1 cellular context compared by ENCODE assay signal in genomic region chr17:79777166-79777843, GRCh38.
A peak's percentile ranks its signal among the peaks of the same experiment; 100 is the strongest.
TF ChIP-seq lines count a peak whose summit lies in the region.

No MANE protein-coding gene starts in this region.

TF ChIP-seq in HEK293, 187 proteins besides CTCF, POLR2A, EP300 and RAD21 (continued from another document and continues in another):
- TF ChIP-seq, protein P1, sequence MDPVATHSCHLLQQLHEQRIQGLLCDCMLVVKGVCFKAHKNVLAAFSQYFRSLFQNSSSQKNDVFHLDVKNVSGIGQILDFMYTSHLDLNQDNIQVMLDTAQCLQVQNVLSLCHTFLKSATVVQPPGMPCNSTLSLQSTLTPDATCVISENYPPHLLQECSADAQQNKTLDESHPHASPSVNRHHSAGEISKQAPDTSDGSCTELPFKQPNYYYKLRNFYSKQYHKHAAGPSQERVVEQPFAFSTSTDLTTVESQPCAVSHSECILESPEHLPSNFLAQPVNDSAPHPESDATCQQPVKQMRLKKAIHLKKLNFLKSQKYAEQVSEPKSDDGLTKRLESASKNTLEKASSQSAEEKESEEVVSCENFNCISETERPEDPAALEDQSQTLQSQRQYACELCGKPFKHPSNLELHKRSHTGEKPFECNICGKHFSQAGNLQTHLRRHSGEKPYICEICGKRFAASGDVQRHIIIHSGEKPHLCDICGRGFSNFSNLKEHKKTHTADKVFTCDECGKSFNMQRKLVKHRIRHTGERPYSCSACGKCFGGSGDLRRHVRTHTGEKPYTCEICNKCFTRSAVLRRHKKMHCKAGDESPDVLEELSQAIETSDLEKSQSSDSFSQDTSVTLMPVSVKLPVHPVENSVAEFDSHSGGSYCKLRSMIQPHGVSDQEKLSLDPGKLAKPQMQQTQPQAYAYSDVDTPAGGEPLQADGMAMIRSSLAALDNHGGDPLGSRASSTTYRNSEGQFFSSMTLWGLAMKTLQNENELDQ (tag by site-specific recombination; IDR thresholded peaks at IDR 0.05; ENCODE audit: low read depth): no peak
- peak; percentile 47; the same call in 1 of the 2 replicates for TF ChIP-seq ZNF324 (tag by site-specific recombination; IDR thresholded peaks at IDR 0.05)
- TF ChIP-seq ZNF341 (tag by site-specific recombination; IDR thresholded peaks at IDR 0.05; ENCODE audit: low read depth): peak; percentile 78
- TF ChIP-seq ZFP3 (tag by site-specific recombination; IDR thresholded peaks at IDR 0.05; ENCODE audit: low read depth): no peak
- no peak for TF ChIP-seq ZNF404 (tag by site-specific recombination; IDR thresholded peaks at IDR 0.05)
- TF ChIP-seq ZNF266 (tag by site-specific recombination; IDR thresholded peaks at IDR 0.05; ENCODE audit: low read depth): no peak
- TF ChIP-seq ZNF670 (tag by site-specific recombination; IDR thresholded peaks at IDR 0.05; ENCODE audit: low read depth): no peak
- TF ChIP-seq ZNF645 (tag by site-specific recombination; IDR thresholded peaks at IDR 0.05): no peak
- no peak for TF ChIP-seq TSHZ1 (tag by site-specific recombination; IDR thresholded peaks at IDR 0.05; ENCODE audit: borderline replicate concordance)
- TF ChIP-seq SCRT1 (tag by site-specific recombination; IDR thresholded peaks at IDR 0.05; ENCODE audit: borderline replicate concordance): no peak
- no peak for TF ChIP-seq ZNF23 (tag by site-specific recombination; IDR thresholded peaks at IDR 0.05; ENCODE audit: borderline replicate concordance)
- no peak for TF ChIP-seq ZNF175 (tag by site-specific recombination; IDR thresholded peaks at IDR 0.05)
- no peak for TF ChIP-seq ZNF654 (tag by site-specific recombination; IDR thresholded peaks at IDR 0.05; ENCODE audit: low read depth)
- no peak for TF ChIP-seq ZNF133 (tag by site-specific recombination; IDR thresholded peaks at IDR 0.05)
- TF ChIP-seq ZNF76 (tag by site-specific recombination; IDR thresholded peaks at IDR 0.05; ENCODE audit: borderline replicate concordance, low read depth): peak; percentile 35; the same call in 1 of the 2 replicates
- TF ChIP-seq ZBTB21 (tag by site-specific recombination; IDR thresholded peaks at IDR 0.05): 0 out of 2 replicates have a peak, but pooled peaks have one; percentile 33
- TF ChIP-seq ZNF639 (tag by site-specific recombination; IDR thresholded peaks at IDR 0.05): no peak
- TF ChIP-seq ZNF391 (tag by site-specific recombination; IDR thresholded peaks at IDR 0.05; ENCODE audit: borderline replicate concordance, low read depth): no peak
- TF ChIP-seq, protein P2, sequence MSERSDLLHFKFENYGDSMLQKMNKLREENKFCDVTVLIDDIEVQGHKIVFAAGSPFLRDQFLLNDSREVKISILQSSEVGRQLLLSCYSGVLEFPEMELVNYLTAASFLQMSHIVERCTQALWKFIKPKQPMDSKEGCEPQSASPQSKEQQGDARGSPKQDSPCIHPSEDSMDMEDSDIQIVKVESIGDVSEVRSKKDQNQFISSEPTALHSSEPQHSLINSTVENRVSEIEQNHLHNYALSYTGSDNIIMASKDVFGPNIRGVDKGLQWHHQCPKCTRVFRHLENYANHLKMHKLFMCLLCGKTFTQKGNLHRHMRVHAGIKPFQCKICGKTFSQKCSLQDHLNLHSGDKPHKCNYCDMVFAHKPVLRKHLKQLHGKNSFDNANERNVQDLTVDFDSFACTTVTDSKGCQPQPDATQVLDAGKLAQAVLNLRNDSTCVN (tag by site-specific recombination; optimal IDR thresholded peaks at IDR 0.05): peak; percentile 75
- no peak for TF ChIP-seq ZNF707 (tag by site-specific recombination; IDR thresholded peaks at IDR 0.05)
- TF ChIP-seq ZNF677 (tag by site-specific recombination; IDR thresholded peaks at IDR 0.05): no peak
- TF ChIP-seq ZNF664 (tag by site-specific recombination; IDR thresholded peaks at IDR 0.05): no peak
- TF ChIP-seq GLI4 (tag by site-specific recombination; IDR thresholded peaks at IDR 0.05): no peak
- TF ChIP-seq ZNF169 (tag by site-specific recombination; IDR thresholded peaks at IDR 0.05): no peak
- no peak for TF ChIP-seq OSR2 (tag by site-specific recombination; IDR thresholded peaks at IDR 0.05)
- TF ChIP-seq FEZF1 (tag by site-specific recombination; IDR thresholded peaks at IDR 0.05): no peak
- TF ChIP-seq ZNF501 (tag by site-specific recombination; IDR thresholded peaks at IDR 0.05): peak; percentile 61; the same call in 1 of the 2 replicates
- no peak for TF ChIP-seq ZNF362 (tag by site-specific recombination; IDR thresholded peaks at IDR 0.05)
- TF ChIP-seq ZBTB17 (tag by site-specific recombination; IDR thresholded peaks at IDR 0.05): no peak
- TF ChIP-seq KLF1 (tag by site-specific recombination; IDR thresholded peaks at IDR 0.05): peak; percentile 98
- no peak for TF ChIP-seq ZNF555 (tag by site-specific recombination; conservative IDR thresholded peaks at IDR 0.05)
- TF ChIP-seq MEIS1 (CRISPR knock-in tag; IDR thresholded peaks at IDR 0.05; ENCODE audit: borderline replicate concordance): no peak
- no peak for TF ChIP-seq ZNF785 (tag by site-specific recombination; IDR thresholded peaks at IDR 0.05)
- TF ChIP-seq, protein P3, sequence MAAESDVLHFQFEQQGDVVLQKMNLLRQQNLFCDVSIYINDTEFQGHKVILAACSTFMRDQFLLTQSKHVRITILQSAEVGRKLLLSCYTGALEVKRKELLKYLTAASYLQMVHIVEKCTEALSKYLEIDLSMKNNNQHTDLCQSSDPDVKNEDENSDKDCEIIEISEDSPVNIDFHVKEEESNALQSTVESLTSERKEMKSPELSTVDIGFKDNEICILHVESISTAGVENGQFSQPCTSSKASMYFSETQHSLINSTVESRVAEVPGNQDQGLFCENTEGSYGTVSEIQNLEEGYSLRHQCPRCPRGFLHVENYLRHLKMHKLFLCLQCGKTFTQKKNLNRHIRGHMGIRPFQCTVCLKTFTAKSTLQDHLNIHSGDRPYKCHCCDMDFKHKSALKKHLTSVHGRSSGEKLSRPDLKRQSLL (tag by site-specific recombination; IDR thresholded peaks at IDR 0.05): no peak
- TF ChIP-seq ZNF529 (tag by site-specific recombination; IDR thresholded peaks at IDR 0.05; ENCODE audit: insufficient replicate concordance): no peak
- no peak for TF ChIP-seq ZNF354C (tag by site-specific recombination; IDR thresholded peaks at IDR 0.05; ENCODE audit: borderline replicate concordance, low read depth)
- no peak for TF ChIP-seq ZNF548 (tag by site-specific recombination; IDR thresholded peaks at IDR 0.05)
- TF ChIP-seq ZFP37 (tag by site-specific recombination; IDR thresholded peaks at IDR 0.05): no peak
- peak; percentile 68 for TF ChIP-seq KLF17 (tag by site-specific recombination; IDR thresholded peaks at IDR 0.05)
- TF ChIP-seq PRDM2 (tag by site-specific recombination; IDR thresholded peaks at IDR 0.05; ENCODE audit: borderline replicate concordance): no peak
- no peak for TF ChIP-seq PRDM1 (tag by site-specific recombination; IDR thresholded peaks at IDR 0.05)
- TF ChIP-seq ZNF112 (tag by site-specific recombination; IDR thresholded peaks at IDR 0.05): no peak
